ENCODE assay signal across 9 cellular contexts in genomic region chr19:10751109-10751972, GRCh38. TPM values are rescaled to one million over a fixed set of nuclear protein-coding genes. Genes with fewer than 3 reads are reported as not detected.
DNase-seq lines count a peak whose midpoint lies in the region; ATAC-seq and TF ChIP-seq lines count a peak whose summit lies in the region.
"Had no signal": no experiment of that assay in that cellular context is flagged by ENCODE, and none has a peak within 500 bp of the region (broad histone marks: within the 10 kb centered on the region; RNA-seq: fewer than 3 reads in every experiment).

No MANE protein-coding gene starts in this region.

- H4K20me1 ChIP-seq in GM23338 (replicated peaks; ENCODE audit: insufficient read depth) (peaks cover 44% of the 10 kb centered on the region), MM.1S (ENCODE audit: insufficient read depth, low read length) (peaks cover 4% of the 10 kb centered on the region; the same call in 1 of the 2 replicates)

- H3K79me2 ChIP-seq in GM23338 (replicated peaks; ENCODE audit: insufficient read depth) (peaks cover 82% of the 10 kb centered on the region), MM.1S (ENCODE audit: low read length) (peaks cover 93% of the 10 kb centered on the region)

- intact Hi-C loops in left ventricle myocardium inferior (cut with micrococcal nuclease) (no loop called here), sciatic nerve (cut with DNase I) (no loop called here)

- H3K4me3 Mint-ChIP-seq in GM23338 (no peak overlapping the region), WTC11 (no peak overlapping the region)

- H3K27me3 ChIP-seq in GM23338 (ENCODE audit: insufficient read depth) (no peaks in the 10 kb centered on the region), left ventricle myocardium inferior (ENCODE audit: low read depth) (no peaks in the 10 kb centered on the region), MM.1S (replicated peaks; ENCODE audit: insufficient read depth, low read length) (no peaks in the 10 kb centered on the region)
- H3K27me3 ChIP-seq: SJCRH30 had no signal

- H3K27ac ChIP-seq in GM23338 (ENCODE audit: low read depth) = peak overlapping the region; percentile 74
- H3K27ac ChIP-seq in left ventricle myocardium inferior (replicated peaks) = peak overlapping the region; percentile 94
- no peak overlapping the region for H3K27ac ChIP-seq in MM.1S (ENCODE audit: low read length)
- H3K27ac ChIP-seq: SJCRH30 had no signal

- H3K9me3 Mint-ChIP-seq in GM23338 (no peaks in the 10 kb centered on the region; the same call in 2 of the 3 replicates), WTC11 (no peaks in the 10 kb centered on the region)

- H3K4me1 ChIP-seq in GM23338 (ENCODE audit: insufficient read depth) (peaks cover 10% of the 10 kb centered on the region), left ventricle myocardium inferior (peaks cover 97% of the 10 kb centered on the region), MM.1S (ENCODE audit: low read length) (no peaks in the 10 kb centered on the region)

- no peak overlapping the region for H3K4me3 ChIP-seq in GM23338
- H3K4me3 ChIP-seq in left ventricle myocardium inferior = peak overlapping the region; percentile 26
- H3K4me3 ChIP-seq in MM.1S (ENCODE audit: low read length) = no peak overlapping the region
- H3K4me3 ChIP-seq: SJCRH30 had no signal

- TF ChIP-seq CTCF in GM23338 (conservative IDR thresholded peaks at IDR 0.05; ENCODE audit: low read depth in 2 of 2) = no peak
- TF ChIP-seq CTCF in WTC11 (IDR thresholded peaks at IDR 0.05) = no peak
- TF ChIP-seq CTCF in left ventricle myocardium inferior (IDR thresholded peaks at IDR 0.05; ENCODE audit: borderline replicate concordance) = no peak
- no peak for TF ChIP-seq CTCF in MM.1S (IDR thresholded peaks at IDR 0.05; ENCODE audit: low read length)

- no peaks in the 10 kb centered on the region; the same call in 2 of the 3 replicates for H3K36me3 Mint-ChIP-seq in GM23338 (ENCODE audit: low read depth)
- peaks cover 5% of the 10 kb centered on the region; the same call in 1 of the 2 replicates for H3K36me3 Mint-ChIP-seq in WTC11

- H2AFZ ChIP-seq in GM23338 (no peak overlapping the region), MM.1S (ENCODE audit: low read length) (no peak overlapping the region)

- peaks cover 9% of the 10 kb centered on the region; the same call in 1 of the 2 replicates for H3F3A ChIP-seq in GM23338 (replicated peaks; ENCODE audit: low read depth)
- H3F3A ChIP-seq in MM.1S (ENCODE audit: insufficient read depth, low read length) = no peaks in the 10 kb centered on the region

- H3K36me3 ChIP-seq in GM23338 (ENCODE audit: insufficient read depth) (no peaks in the 10 kb centered on the region; the same call in 1 of the 2 replicates), left ventricle myocardium inferior (no peaks in the 10 kb centered on the region), MM.1S (replicated peaks; ENCODE audit: insufficient read depth, low read length) (no peaks in the 10 kb centered on the region)
- H3K36me3 ChIP-seq: SJCRH30 had no signal

- DNase-seq in GM23338 (ENCODE audit: low spot score) (peak; percentile 39), WTC11 (ENCODE audit: low spot score) (no peak), left ventricle myocardium inferior (peak; percentile 42), sciatic nerve (ENCODE audit: low spot score) (no peak), MM.1S (no peak)
- no peak for DNase-seq in activated CD4-positive, alpha-beta T cell treated with anti-CD3 and anti-CD28 coated beads for 1 hour
- DNase-seq: SJCRH30 had no signal

- H3K4me1 Mint-ChIP-seq in GM23338 (peaks cover 34% of the 10 kb centered on the region), WTC11 (peaks cover 31% of the 10 kb centered on the region)

- no peaks in the 10 kb centered on the region for H3K9me3 ChIP-seq in left ventricle myocardium inferior (replicated peaks)
- H3K9me3 ChIP-seq in MM.1S (replicated peaks; ENCODE audit: insufficient read depth, low read length) = no peaks in the 10 kb centered on the region
- H3K9me3 ChIP-seq: SJCRH30 had no signal

- H3K4me2 ChIP-seq in GM23338 (no peak overlapping the region), MM.1S (ENCODE audit: low read depth, low read length) (no peak overlapping the region)

- no peak overlapping the region for H3K9ac ChIP-seq in MM.1S (ENCODE audit: low read length)

- H3K9me2 ChIP-seq in GM23338 (ENCODE audit: insufficient read depth) = no peaks in the 10 kb centered on the region
- no peaks in the 10 kb centered on the region for H3K9me2 ChIP-seq in MM.1S (replicated peaks; ENCODE audit: insufficient read depth, low read length)

- no peak; the same call in 2 of the 3 replicates for ATAC-seq in GM23338
- peak; percentile 38 for ATAC-seq in WTC11
- ATAC-seq in sciatic nerve = peak; percentile 23
- ATAC-seq in HG02642 (IDR thresholded peaks at IDR 0.05; ENCODE audit: poor library complexity, unreplicated experiment) = no peak
- no peak for ATAC-seq in GM21367 (IDR thresholded peaks at IDR 0.05; ENCODE audit: unreplicated experiment)

- H3K27me3 Mint-ChIP-seq in GM23338 (ENCODE audit: insufficient read depth, low read depth, poor library complexity) (peaks cover 22% of the 10 kb centered on the region), WTC11 (ENCODE audit: low read depth) (no peaks in the 10 kb centered on the region)

- CTCF ChIA-PET in WTC11 (lab: Charles Lee) = interaction anchor here (0.6 to 3.2 kb wide), 7 partner anchors 9 to 113 kb away, joined by 3 to 9 read pairs (median 4); partner anchors contain the start of gene DNM2

- POLR2A ChIA-PET in WTC11 (lab: Charles Lee) = interaction anchor here (0.8 kb wide), 1 partner anchor 33 kb away, joined by 3 read pairs; no protein-coding TSS in a partner anchor

- peak overlapping the region; percentile 80 for H3K27ac Mint-ChIP-seq in GM23338
- peak overlapping the region; percentile 84 for H3K27ac Mint-ChIP-seq in WTC11

TF ChIP-seq in GM23338, 12 proteins besides CTCF, POLR2A, EP300 and RAD21:
- TF ChIP-seq POLR2AphosphoS5 (IDR thresholded peaks at IDR 0.05; ENCODE audit: low read depth) (no peak), ZNF114 (CRISPR knock-in tag; IDR thresholded peaks at IDR 0.05) (no peak), ETS1 (IDR thresholded peaks at IDR 0.05) (no peak), JUNB (IDR thresholded peaks at IDR 0.05; ENCODE audit: unreplicated experiment) (no peak), EZH2 (IDR thresholded peaks at IDR 0.05; ENCODE audit: low read depth, unreplicated experiment) (no peak), CREB1 (CRISPR knock-in tag; IDR thresholded peaks at IDR 0.05; ENCODE audit: low read depth) (no peak)

TF ChIP-seq in WTC11, 78 proteins besides CTCF, POLR2A, EP300 and RAD21:
- TF ChIP-seq ETV6 (CRISPR knock-in tag; IDR thresholded peaks at IDR 0.05) (no peak), E2F1 (CRISPR knock-in tag; IDR thresholded peaks at IDR 0.05) (no peak), GTF2I (CRISPR knock-in tag; conservative IDR thresholded peaks at IDR 0.05) (peak; percentile 58; the same call in 1 of the 2 replicates)

RNA-seq across cellular contexts. Expression of gene DNM2, which starts 33.5 kb away (rescaled TPM):
- 107 and 138 TPM in 2 replicates for total RNA-seq in GM23338 (2014; rRNA removed; shearing (Covaris generic))
- 40.0 and 40.7 TPM in 2 replicates for polyA plus RNA-seq in GM23338 (2016; fragmentation: Nextera tagmentation; extraction: Ambion mirVana)
- total RNA-seq in WTC11 (2021) = 120 to 131 TPM (median 123 TPM) in 3 replicates
- 156 TPM for total RNA-seq in left ventricle myocardium inferior
- total RNA-seq in sciatic nerve = 136 TPM

RNA-seq across cellular contexts. Expression of gene QTRT1, which starts 50.1 kb away (rescaled TPM):
- total RNA-seq in GM23338 (2014; rRNA removed; shearing (Covaris generic)) = 54.5 and 61.2 TPM in 2 replicates
- 77.4 and 83.5 TPM in 2 replicates for polyA plus RNA-seq in GM23338 (2016; fragmentation: Nextera tagmentation; extraction: Ambion mirVana)
- total RNA-seq in WTC11 (2021) (67.6 to 72.6 TPM (median 69.6 TPM) in 3 replicates), left ventricle myocardium inferior (30.5 TPM), sciatic nerve (43.8 TPM)

Comparison
In these comparisons a context has a peak if more than half of its experiments do, and no peak if none do; other contexts are left out.
1. ATAC-seq: peak in WTC11 (single experiment) and sciatic nerve (single experiment); none in GM23338 (single experiment), HG02642 (single experiment) and GM21367 (single experiment).
2. DNase-seq: peak in GM23338 (single experiment) and left ventricle myocardium inferior (single experiment); none in WTC11 (single experiment), sciatic nerve (single experiment), activated CD4-positive, alpha-beta T cell treated with anti-CD3 and anti-CD28 coated beads for 1 hour (single experiment) and MM.1S (single experiment).